ENCODE assay signal across 13 cellular contexts in the genomic region with DNA sequence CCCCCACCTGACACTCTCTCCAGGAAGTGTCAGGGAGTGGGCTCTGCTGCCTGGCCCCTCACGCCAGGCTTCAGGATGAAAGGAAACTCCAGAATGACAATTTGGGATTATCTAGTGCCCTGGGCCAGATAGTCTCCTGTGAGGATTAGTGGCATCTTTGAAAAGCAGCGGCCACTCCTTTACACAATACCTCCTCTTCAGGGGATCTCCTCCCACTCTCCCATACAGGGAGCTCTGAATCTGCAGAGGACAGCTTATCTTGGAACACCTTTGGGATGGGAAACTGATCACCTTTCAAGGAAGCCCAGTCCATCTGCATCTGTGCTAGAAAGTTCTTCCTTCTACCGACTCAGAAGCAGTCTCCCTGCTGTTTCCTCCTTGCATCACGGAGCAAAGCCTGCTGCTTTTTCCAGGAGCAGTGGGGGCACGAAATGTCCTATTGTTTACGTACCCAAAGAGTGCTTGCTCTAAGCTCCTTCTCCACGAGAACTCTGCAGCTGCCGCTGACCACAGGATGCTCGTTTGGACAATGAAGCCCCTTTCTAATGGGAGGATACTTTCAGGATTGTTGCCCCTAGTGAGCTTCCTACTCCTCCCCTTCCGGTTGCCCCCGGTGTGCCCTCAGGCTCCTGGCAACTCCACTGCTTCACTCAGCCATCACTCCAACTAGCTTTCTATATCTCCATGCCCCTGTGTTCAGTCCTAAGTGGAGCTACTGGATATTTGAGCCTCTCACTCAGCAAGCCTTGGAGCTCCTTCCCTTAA. TPM values are rescaled to one million over a fixed set of nuclear protein-coding genes. Genes with fewer than 3 reads are reported as not detected.
DNase-seq lines count a peak whose midpoint lies in the region; ATAC-seq and TF ChIP-seq lines count a peak whose summit lies in the region.
"Had no signal": no experiment of that assay in that cellular context is flagged by ENCODE, and none has a peak within 500 bp of the region (broad histone marks: within the 10 kb centered on the region; RNA-seq: fewer than 3 reads in every experiment).

No MANE protein-coding gene starts in this region.

- no peak overlapping the region for H3K27ac Mint-ChIP-seq in CD8-positive, alpha-beta T cell
- H3K27ac Mint-ChIP-seq in endodermal cell (no peak overlapping the region), glutamatergic neuron (ENCODE audit: unreplicated experiment) (no peak overlapping the region)
- H3K27ac Mint-ChIP-seq in activated T-helper 17 cell treated with anti-CD3 and anti-CD28 coated beads, Interleukin-2, amount 50 U/mL, for 72 hours: no peak overlapping the region

- no peaks in the 10 kb centered on the region for H3K9me3 Mint-ChIP-seq in CD8-positive, alpha-beta T cell
- H3K9me3 Mint-ChIP-seq in endodermal cell (no peaks in the 10 kb centered on the region), glutamatergic neuron (ENCODE audit: unreplicated experiment) (peaks cover 4% of the 10 kb centered on the region)
- no peaks in the 10 kb centered on the region for H3K9me3 Mint-ChIP-seq in activated T-helper 17 cell treated with anti-CD3 and anti-CD28 coated beads, Interleukin-2, amount 50 U/mL, for 72 hours
- H3K9me3 Mint-ChIP-seq: naive B cell had no signal

- H3K4me1 Mint-ChIP-seq in CD8-positive, alpha-beta T cell (ENCODE audit: low read depth): peaks cover 2% of the 10 kb centered on the region
- H3K4me1 Mint-ChIP-seq in endodermal cell (peaks cover 20% of the 10 kb centered on the region), glutamatergic neuron (ENCODE audit: low read depth, unreplicated experiment) (no peaks in the 10 kb centered on the region)
- H3K4me1 Mint-ChIP-seq in activated T-helper 17 cell treated with anti-CD3 and anti-CD28 coated beads, Interleukin-2, amount 50 U/mL, for 72 hours: no peaks in the 10 kb centered on the region

- ATAC-seq in CD8-positive, alpha-beta T cell: no peak
- no peak for ATAC-seq in activated T-helper 17 cell treated with anti-CD3 and anti-CD28 coated beads, Interleukin-2, amount 50 U/mL, for 72 hours (replicated peaks)
- ATAC-seq: foreskin keratinocyte had no signal

- H3K9me2 ChIP-seq in OCI-LY7 (ENCODE audit: insufficient read depth, low read length): no peaks in the 10 kb centered on the region

- H3K9ac ChIP-seq in HUES6 (ENCODE audit: low read length): no peak overlapping the region
- H3K9ac ChIP-seq in endodermal cell (ENCODE audit: extremely low read depth, low read length, poor library complexity, severe bottlenecking): no peak overlapping the region

- H3K4me3 ChIP-seq in CD8-positive, alpha-beta T cell (ENCODE audit: low read depth, low read length): no peak overlapping the region
- H3K4me3 ChIP-seq in HUES6 (ENCODE audit: low read depth, low read length) (peak overlapping the region; percentile 10; the same call in 1 of the 2 replicates), OCI-LY7 (ENCODE audit: low read depth, low read length, poor library complexity, severe bottlenecking) (no peak overlapping the region), endodermal cell (ENCODE audit: low read length) (no peak overlapping the region)
- no peak overlapping the region for H3K4me3 ChIP-seq in effector memory CD4-positive, alpha-beta T cell (ENCODE audit: insufficient read depth, low read depth, low read length, poor library complexity, severe bottlenecking)

- no TSS peak for BruUV-seq in OCI-LY7 (replicated peaks; lab: Mats Ljungman, UMichigan)

- H3K36me3 ChIP-seq in CD8-positive, alpha-beta T cell (ENCODE audit: insufficient read depth, low read length): no peaks in the 10 kb centered on the region
- H3K36me3 ChIP-seq in HUES6 (ENCODE audit: control insufficient read depth, insufficient read depth, low read length) (no peaks in the 10 kb centered on the region), OCI-LY7 (ENCODE audit: insufficient read depth, low read length) (no peaks in the 10 kb centered on the region), endodermal cell (ENCODE audit: control insufficient read depth, insufficient read depth, low read length) (no peaks in the 10 kb centered on the region)
- no peaks in the 10 kb centered on the region for H3K36me3 ChIP-seq in effector memory CD4-positive, alpha-beta T cell (ENCODE audit: control insufficient read depth, insufficient read depth, low read length)

- no peaks in the 10 kb centered on the region for H4K20me1 ChIP-seq in OCI-LY7 (ENCODE audit: insufficient read depth, low read length)

- H3K27ac ChIP-seq in CD8-positive, alpha-beta T cell (ENCODE audit: low read depth, low read length): no peak overlapping the region
- no peak overlapping the region for H3K27ac ChIP-seq in HUES6 (ENCODE audit: low read depth, low read length)
- H3K27ac ChIP-seq in OCI-LY7 (ENCODE audit: low read depth, low read length, poor library complexity, severe bottlenecking): no peak overlapping the region
- no peak overlapping the region for H3K27ac ChIP-seq in endodermal cell (ENCODE audit: low read depth, low read length)
- H3K27ac ChIP-seq in effector memory CD4-positive, alpha-beta T cell (ENCODE audit: insufficient read depth, low read length, poor library complexity, severe bottlenecking): no peak overlapping the region
- H3K27ac ChIP-seq: foreskin keratinocyte had no signal

- H3K27me3 ChIP-seq in CD8-positive, alpha-beta T cell (ENCODE audit: insufficient read depth, low read length): no peaks in the 10 kb centered on the region
- peaks cover 27% of the 10 kb centered on the region for H3K27me3 ChIP-seq in HUES6 (ENCODE audit: control insufficient read depth, insufficient read depth, low read length)
- H3K27me3 ChIP-seq in endodermal cell (ENCODE audit: control insufficient read depth, insufficient read depth, low read length, poor library complexity, severe bottlenecking): no peaks in the 10 kb centered on the region
- peaks cover 4% of the 10 kb centered on the region for H3K27me3 ChIP-seq in effector memory CD4-positive, alpha-beta T cell (replicated peaks; ENCODE audit: control insufficient read depth, insufficient read depth, low read length, poor library complexity, severe bottlenecking)

- intact Hi-C loops in CD8-positive, alpha-beta T cell (cut with DNase I, micrococcal nuclease): no loop called here
- intact Hi-C loops in OCI-LY7 (cut with micrococcal nuclease; ENCODE audit: unreplicated experiment): no loop called here

- H2AFZ ChIP-seq in OCI-LY7 (ENCODE audit: low read length): peak overlapping the region; percentile 52

- H3K79me2 ChIP-seq in OCI-LY7 (ENCODE audit: insufficient read depth, low read depth, low read length): no peaks in the 10 kb centered on the region

- H3K9me3 ChIP-seq in CD8-positive, alpha-beta T cell (ENCODE audit: low read length): no peaks in the 10 kb centered on the region
- H3K9me3 ChIP-seq in HUES6 (ENCODE audit: control insufficient read depth, insufficient read depth, low read depth, low read length) (no peaks in the 10 kb centered on the region), OCI-LY7 (ENCODE audit: low read length) (no peaks in the 10 kb centered on the region), endodermal cell (ENCODE audit: control insufficient read depth, low read length) (no peaks in the 10 kb centered on the region)
- no peaks in the 10 kb centered on the region for H3K9me3 ChIP-seq in effector memory CD4-positive, alpha-beta T cell (ENCODE audit: control insufficient read depth, low read length)

- no peaks in the 10 kb centered on the region for H3K36me3 Mint-ChIP-seq in CD8-positive, alpha-beta T cell
- H3K36me3 Mint-ChIP-seq in endodermal cell (ENCODE audit: low read depth): no peaks in the 10 kb centered on the region
- H3K36me3 Mint-ChIP-seq in activated T-helper 17 cell treated with anti-CD3 and anti-CD28 coated beads, Interleukin-2, amount 50 U/mL, for 72 hours (ENCODE audit: low read depth): no peaks in the 10 kb centered on the region
- H3K36me3 Mint-ChIP-seq in glutamatergic neuron (ENCODE audit: unreplicated experiment): no peaks in the 10 kb centered on the region
- H3K36me3 Mint-ChIP-seq: naive B cell had no signal

- DNase-seq in CD8-positive, alpha-beta T cell: no peak
- DNase-seq in OCI-LY7 (ENCODE audit: low spot score) (no peak), endodermal cell (peak; percentile 65), glutamatergic neuron (no peak), NCI-H526 treated with DMSO at 0.1 percent for 48 hours (lab: John Stamatoyannopoulos, UW) (no peak)
- DNase-seq in effector memory CD4-positive, alpha-beta T cell: no peak
- DNase-seq: activated T-cell treated with anti-CD3 and anti-CD28 coated beads, Interleukin-2, amount 50 U/mL, for 1 hour; foreskin keratinocyte; naive B cell had no signal

- H3K4me1 ChIP-seq in CD8-positive, alpha-beta T cell (ENCODE audit: insufficient read depth, low read length): peaks cover 2% of the 10 kb centered on the region
- H3K4me1 ChIP-seq in HUES6 (ENCODE audit: control insufficient read depth, insufficient read depth, low read length): peaks cover 16% of the 10 kb centered on the region
- peaks cover 8% of the 10 kb centered on the region for H3K4me1 ChIP-seq in OCI-LY7 (ENCODE audit: insufficient read depth, low read length, poor library complexity, severe bottlenecking)
- H3K4me1 ChIP-seq in endodermal cell (ENCODE audit: control insufficient read depth, insufficient read depth, low read length): peaks cover 11% of the 10 kb centered on the region
- no peaks in the 10 kb centered on the region for H3K4me1 ChIP-seq in effector memory CD4-positive, alpha-beta T cell (ENCODE audit: control insufficient read depth, insufficient read depth, low read length, poor library complexity, severe bottlenecking)

- WGBS in endodermal cell (ENCODE audit: insufficient coverage in 1 of 2, insufficient read length in 1 of 2), 2 experiments: 34 to 36% methylated on average over 9 to 11 of the region's 11 CpGs

- H3K4me2 ChIP-seq in OCI-LY7 (ENCODE audit: low read length): peak overlapping the region; percentile 24; the same call in 1 of the 2 replicates

- H3K27me3 Mint-ChIP-seq in CD8-positive, alpha-beta T cell (ENCODE audit: low read depth): peaks cover 15% of the 10 kb centered on the region
- H3K27me3 Mint-ChIP-seq in endodermal cell (ENCODE audit: insufficient read depth) (peaks cover 21% of the 10 kb centered on the region), glutamatergic neuron (ENCODE audit: unreplicated experiment) (no peaks in the 10 kb centered on the region)
- H3K27me3 Mint-ChIP-seq in activated T-helper 17 cell treated with anti-CD3 and anti-CD28 coated beads, Interleukin-2, amount 50 U/mL, for 72 hours: peaks cover 23% of the 10 kb centered on the region

- POLR2A ChIA-PET in CD8-positive, alpha-beta T cell (lab: Charles Lee): no interaction called here
- POLR2A ChIA-PET in OCI-LY7 (lab: Charles Lee): no interaction called here

- peak overlapping the region; percentile 35 for H3K4me3 Mint-ChIP-seq in CD8-positive, alpha-beta T cell
- H3K4me3 Mint-ChIP-seq in endodermal cell (no peak overlapping the region), glutamatergic neuron (ENCODE audit: unreplicated experiment) (no peak overlapping the region)
- H3K4me3 Mint-ChIP-seq in activated T-helper 17 cell treated with anti-CD3 and anti-CD28 coated beads, Interleukin-2, amount 50 U/mL, for 72 hours: no peak overlapping the region

- CTCF ChIA-PET in CD8-positive, alpha-beta T cell (lab: Charles Lee): interaction anchor here (3.8 kb wide), 1 partner anchor 9 kb away, joined by 20 read pairs; no protein-coding TSS in a partner anchor
- CTCF ChIA-PET in OCI-LY7 (lab: Charles Lee; ENCODE audit: unreplicated experiment): no interaction called here

- no peak for TF ChIP-seq CTCF in CD8-positive, alpha-beta T cell (IDR thresholded peaks at IDR 0.05)
- TF ChIP-seq CTCF in OCI-LY7 (conservative IDR thresholded peaks at IDR 0.05; ENCODE audit: low read length) (no peak), endodermal cell (conservative IDR thresholded peaks at IDR 0.05) (no peak), glutamatergic neuron (IDR thresholded peaks at IDR 0.05; ENCODE audit: partially characterized antibody, unreplicated experiment) (no peak)

RNA-seq across cellular contexts. Expression of a gene that starts 31.5 kb away (rescaled TPM):
- under 1 TPM in 1 of 2 experiments, not detected in 1; 0.11 TPM for total RNA-seq in CD8-positive, alpha-beta T cell
- not detected in 2 replicates for total RNA-seq in OCI-LY7 (2014; rRNA removed; shearing (Covaris generic))
- total RNA-seq in OCI-LY7 (2022) (not detected in 2 replicates), endodermal cell (1 to 10 TPM; 1.9 to 5.7 TPM), glutamatergic neuron (ENCODE audit: unreplicated experiment) (0.86 TPM)
- polyA plus RNA-seq in endodermal cell (2013, experiment 1 of 2): 0.71 TPM
- 0.62 TPM for polyA plus RNA-seq in endodermal cell (2013, experiment 2 of 2)
- not detected for total RNA-seq in activated T-helper 17 cell treated with anti-CD3 and anti-CD28 coated beads, Interleukin-2, amount 50 U/mL, for 72 hours
- total RNA-seq: foreskin keratinocyte, kidney epithelial cell, MCF 10A had no signal
- polyA plus RNA-seq: foreskin keratinocyte had no signal

RNA-seq across cellular contexts. Expression of a gene that starts 36.3 kb away (rescaled TPM):
- total RNA-seq in CD8-positive, alpha-beta T cell: not detected
- not detected in 2 replicates for total RNA-seq in OCI-LY7 (2014; rRNA removed; shearing (Covaris generic))
- total RNA-seq in OCI-LY7 (2022): not detected in 2 replicates
- not detected for total RNA-seq in endodermal cell
- 1.8 TPM for polyA plus RNA-seq in endodermal cell (2013, experiment 1 of 2)
- 1.4 TPM for polyA plus RNA-seq in endodermal cell (2013, experiment 2 of 2)
- total RNA-seq in activated T-helper 17 cell treated with anti-CD3 and anti-CD28 coated beads, Interleukin-2, amount 50 U/mL, for 72 hours: not detected
- 0.56 TPM for total RNA-seq in glutamatergic neuron (ENCODE audit: unreplicated experiment)
- total RNA-seq: foreskin keratinocyte had no signal
- polyA plus RNA-seq: foreskin keratinocyte had no signal
